12 cellular contexts compared by ENCODE assay signal in the genomic region with DNA sequence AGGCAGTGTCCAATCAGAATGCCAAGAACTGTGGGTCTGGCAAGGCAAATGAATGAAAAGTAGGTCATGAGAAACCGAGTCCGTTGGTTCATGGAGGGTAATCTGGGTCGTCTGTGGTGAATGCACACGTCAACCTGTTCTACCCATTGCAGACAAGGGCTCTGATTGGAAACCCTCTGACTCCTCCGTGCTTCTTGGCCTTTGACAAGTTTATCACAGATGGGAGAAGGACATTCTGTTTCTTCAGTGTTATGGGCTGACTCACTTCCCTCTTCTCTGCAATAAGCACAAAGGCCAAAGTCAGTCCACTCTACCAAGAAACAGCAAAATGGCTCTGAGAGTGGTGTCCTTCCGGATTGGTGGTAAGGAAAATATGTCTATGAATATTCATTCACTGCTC.
DNase-seq lines count a peak whose midpoint lies in the region; ATAC-seq and TF ChIP-seq lines count a peak whose summit lies in the region.
"Had no signal": no experiment of that assay in that cellular context is flagged by ENCODE, and none has a peak within 500 bp of the region (broad histone marks: within the 10 kb centered on the region; RNA-seq: fewer than 3 reads in every experiment).

No MANE protein-coding gene starts in this region.

- peak; percentile 88 for ATAC-seq in stimulated activated effector memory CD8-positive, alpha-beta T cell treated with anti-CD3 and anti-CD28 coated beads, Interleukin-12 subunit alpha, Interleukin-12 subunit beta, amount 100 ng/mL, for 72 hours
- ATAC-seq in GM18502 (IDR thresholded peaks at IDR 0.05; ENCODE audit: poor library complexity, unreplicated experiment) = no peak
- ATAC-seq: stimulated activated memory B cell treated with anti-CD40 and anti-IgM and Interleukin-4, amounts not matched to agents 10 μg/mL and 1 μg/mL and 100 μg/mL, for 72 hours had no signal

- no peaks in the 10 kb centered on the region for H3K9me3 ChIP-seq in adrenal gland (replicated peaks in 1 of 3)
- H3K9me3 ChIP-seq in left ventricle myocardium inferior (replicated peaks) = no peaks in the 10 kb centered on the region
- H3K9me3 ChIP-seq in thyroid gland = no peaks in the 10 kb centered on the region

- TF ChIP-seq CTCF in adrenal gland (IDR thresholded peaks at IDR 0.05) (no peak), left ventricle myocardium inferior (IDR thresholded peaks at IDR 0.05; ENCODE audit: borderline replicate concordance) (no peak), thyroid gland (IDR thresholded peaks at IDR 0.05) (no peak)

- WGBS in adrenal gland, 4 donors = 41 to 63% (median 49%) methylated on average over 6 of the region's 6 CpGs
- WGBS in thyroid gland, 2 donors = 90 to 93% methylated on average over 6 of the region's 6 CpGs

- H3K27ac ChIP-seq in adrenal gland (peak overlapping the region in 2 of 5 donors; percentile 6 to 58), left ventricle myocardium inferior (replicated peaks) (peak overlapping the region; percentile 39), thyroid gland (no peak overlapping the region)

- H3K4me3 ChIP-seq in adrenal gland (no peak overlapping the region), left ventricle myocardium inferior (no peak overlapping the region), thyroid gland (replicated peaks in 1 of 3) (no peak overlapping the region)

- H3K36me3 ChIP-seq in adrenal gland (replicated peaks in 1 of 2) (no peaks in the 10 kb centered on the region), left ventricle myocardium inferior (no peaks in the 10 kb centered on the region), thyroid gland (no peaks in the 10 kb centered on the region)

- H3K4me1 ChIP-seq in adrenal gland (replicated peaks in 1 of 2) (peaks cover 9 to 20% of the 10 kb centered on the region in 2 donors), left ventricle myocardium inferior (peaks cover 56% of the 10 kb centered on the region), thyroid gland (peaks cover 3 to 26% of the 10 kb centered on the region in 2 donors)

- no peak overlapping the region for H3K27ac Mint-ChIP-seq in stimulated activated effector memory CD8-positive, alpha-beta T cell treated with anti-CD3 and anti-CD28 coated beads, Interleukin-12 subunit alpha, Interleukin-12 subunit beta, amount 100 ng/mL, for 72 hours
- H3K27ac Mint-ChIP-seq: stimulated activated memory B cell treated with anti-CD40 and anti-IgM and Interleukin-4, amounts not matched to agents 10 μg/mL and 1 μg/mL and 100 μg/mL, for 72 hours had no signal

- peaks cover 7% of the 10 kb centered on the region for H3K4me1 Mint-ChIP-seq in stimulated activated effector memory CD8-positive, alpha-beta T cell treated with anti-CD3 and anti-CD28 coated beads, Interleukin-12 subunit alpha, Interleukin-12 subunit beta, amount 100 ng/mL, for 72 hours

- H3K4me3 Mint-ChIP-seq in stimulated activated effector memory CD8-positive, alpha-beta T cell treated with anti-CD3 and anti-CD28 coated beads, Interleukin-12 subunit alpha, Interleukin-12 subunit beta, amount 100 ng/mL, for 72 hours = no peak overlapping the region
- H3K4me3 Mint-ChIP-seq: stimulated activated memory B cell treated with anti-CD40 and anti-IgM and Interleukin-4, amounts not matched to agents 10 μg/mL and 1 μg/mL and 100 μg/mL, for 72 hours had no signal

- intact Hi-C loops in adrenal gland (cut with DNase I) = no loop called here
- intact Hi-C loops in left ventricle myocardium inferior (cut with micrococcal nuclease) = no loop called here
- intact Hi-C loops in thyroid gland (cut with DNase I) = no loop called here

- no peak for TF ChIP-seq POLR2A in adrenal gland (IDR thresholded peaks at IDR 0.05)
- TF ChIP-seq POLR2A in thyroid gland (IDR thresholded peaks at IDR 0.05) = no peak

- H3K27me3 ChIP-seq in adrenal gland (no peaks in the 10 kb centered on the region), left ventricle myocardium inferior (ENCODE audit: low read depth) (no peaks in the 10 kb centered on the region), thyroid gland (no peaks in the 10 kb centered on the region)

- no peaks in the 10 kb centered on the region for H3K36me3 Mint-ChIP-seq in stimulated activated effector memory CD8-positive, alpha-beta T cell treated with anti-CD3 and anti-CD28 coated beads, Interleukin-12 subunit alpha, Interleukin-12 subunit beta, amount 100 ng/mL, for 72 hours
- H3K36me3 Mint-ChIP-seq: stimulated activated memory B cell treated with anti-CD40 and anti-IgM and Interleukin-4, amounts not matched to agents 10 μg/mL and 1 μg/mL and 100 μg/mL, for 72 hours had no signal

- H3K9me3 Mint-ChIP-seq in stimulated activated effector memory CD8-positive, alpha-beta T cell treated with anti-CD3 and anti-CD28 coated beads, Interleukin-12 subunit alpha, Interleukin-12 subunit beta, amount 100 ng/mL, for 72 hours = no peaks in the 10 kb centered on the region
- H3K9me3 Mint-ChIP-seq: stimulated activated memory B cell treated with anti-CD40 and anti-IgM and Interleukin-4, amounts not matched to agents 10 μg/mL and 1 μg/mL and 100 μg/mL, for 72 hours had no signal

- DNase-seq in LHCN-M2 (ENCODE audit: low read depth) = peak; percentile 98
- DNase-seq in adrenal gland = peak in 4 of 7 donors; percentile 40 to 62 (median 52)
- DNase-seq in left ventricle myocardium inferior = no peak
- no peak for DNase-seq in stimulated activated effector memory CD8-positive, alpha-beta T cell treated with anti-CD3 and anti-CD28 coated beads, Interleukin-12 subunit alpha, Interleukin-12 subunit beta, amount 100 ng/mL, for 72 hours (ENCODE audit: low spot score in 2 of 2)
- no peak for DNase-seq in HT-29 (ENCODE audit: low spot score)
- no peak for DNase-seq in thyroid gland
- DNase-seq: activated naive CD4-positive, alpha-beta T cell treated with Interleukin-2 at 50 U/mL for 16 hours; DMS153; NCI-H1105; stimulated activated CD4-positive, alpha-beta T cell treated with anti-CD3 and anti-CD28 coated beads, Interleukin-12 subunit alpha, Interleukin-12 subunit beta, amount 100 ng/mL, for 4 hours had no signal

Comparison
In these comparisons a context has a peak if more than half of its experiments do, and no peak if none do; other contexts are left out.
1. DNase-seq: peak in LHCN-M2 (single experiment) and adrenal gland (4 of 7); none in left ventricle myocardium inferior (single experiment), stimulated activated effector memory CD8-positive, alpha-beta T cell treated with anti-CD3 and anti-CD28 coated beads, Interleukin-12 subunit alpha, Interleukin-12 subunit beta, amount 100 ng/mL, for 72 hours (0 of 2), HT-29 (single experiment) and thyroid gland (0 of 2).